Comparison of ENCODE assay signal across 18 cellular contexts in genomic region chr6:223763-224162, GRCh38.
DNase-seq lines count a peak whose midpoint lies in the region; ATAC-seq and TF ChIP-seq lines count a peak whose summit lies in the region.
"Had no signal": no experiment of that assay in that cellular context is flagged by ENCODE, and none has a peak within 500 bp of the region (broad histone marks: within the 10 kb centered on the region; RNA-seq: fewer than 3 reads in every experiment).

No MANE protein-coding gene starts in this region.

- CTCF ChIA-PET in activated CD8-positive, alpha-beta T cell treated with anti-CD3 and anti-CD28 coated beads for 36 hours (lab: Charles Lee), result interaction anchor here (0.9 to 4.5 kb wide), 7 partner anchors 11 to 164 kb away, joined by 3 to 30 read pairs (median 4); no protein-coding TSS in a partner anchor

- H3K27ac ChIP-seq in fibroblast of lung (ENCODE audit: insufficient read depth, low read length), result no peak overlapping the region
- H3K27ac ChIP-seq in left ventricle myocardium inferior (replicated peaks), result no peak overlapping the region
- H3K27ac ChIP-seq: 22Rv1, neutrophil, SJSA1, tibial artery, WERI-Rb-1 had no signal

- no peak for ATAC-seq in activated CD8-positive, alpha-beta T cell treated with anti-CD3 and anti-CD28 coated beads for 36 hours

- no peak overlapping the region for H3K9ac ChIP-seq in fibroblast of lung (ENCODE audit: insufficient read depth, low read length)

- H3K4me1 ChIP-seq in fibroblast of lung (ENCODE audit: control insufficient read depth, extremely low read depth, insufficient read depth, low read length) (no peaks in the 10 kb centered on the region), left ventricle myocardium inferior (peaks cover 10% of the 10 kb centered on the region)
- H3K4me1 ChIP-seq: tibial artery had no signal

- H3K36me3 ChIP-seq in fibroblast of lung (ENCODE audit: control insufficient read depth, insufficient read depth, low read length) (no peaks in the 10 kb centered on the region), left ventricle myocardium inferior (no peaks in the 10 kb centered on the region)
- H3K36me3 ChIP-seq: esophagus squamous epithelium, neutrophil, SJSA1, tibial artery, WERI-Rb-1 had no signal

- no peaks in the 10 kb centered on the region for H3K79me2 ChIP-seq in fibroblast of lung (ENCODE audit: control insufficient read depth, insufficient read depth, low read length)

- H3K36me3 Mint-ChIP-seq in activated CD8-positive, alpha-beta T cell treated with anti-CD3 and anti-CD28 coated beads for 36 hours (ENCODE audit: low read depth), result no peaks in the 10 kb centered on the region
- H3K36me3 Mint-ChIP-seq: memory B cell had no signal

- DNase-seq in DMS53 (lab: John Stamatoyannopoulos, UW), result peak; percentile 23
- no peak for DNase-seq in DMS53 treated with DMSO at 0.1 percent for 48 hours (lab: John Stamatoyannopoulos, UW; ENCODE audit: unreplicated experiment)
- peak; percentile 39 for DNase-seq in ELR (ENCODE audit: low read depth)
- peak; percentile 59 for DNase-seq in activated CD8-positive, alpha-beta T cell treated with anti-CD3 and anti-CD28 coated beads for 36 hours
- DNase-seq in fibroblast of lung (ENCODE audit: low read depth in 2 of 2), result peak; percentile 28 to 47
- no peak for DNase-seq in COLO668 (lab: John Stamatoyannopoulos, UW; ENCODE audit: unreplicated experiment)
- no peak for DNase-seq in C1 segment of cervical spinal cord (lab: John Stamatoyannopoulos, UW)
- DNase-seq in left ventricle myocardium inferior, result no peak
- DNase-seq: activated naive CD8-positive, alpha-beta T cell treated with anti-CD3 and anti-CD28 coated beads, Interleukin-2, amount 10 ng/mL, durations not matched to agents 7 days and 5 days; COR-L47; esophagus squamous epithelium; NCI-H1436; tibial artery; WERI-Rb-1 had no signal

- no peak overlapping the region for H3K4me3 Mint-ChIP-seq in activated CD8-positive, alpha-beta T cell treated with anti-CD3 and anti-CD28 coated beads for 36 hours
- H3K4me3 Mint-ChIP-seq: activated naive CD8-positive, alpha-beta T cell treated with anti-CD3 and anti-CD28 coated beads, Interleukin-2, amount 10 ng/mL, durations not matched to agents 7 days and 5 days; memory B cell had no signal

- no peak overlapping the region for H3K27ac Mint-ChIP-seq in activated CD8-positive, alpha-beta T cell treated with anti-CD3 and anti-CD28 coated beads for 36 hours
- H3K27ac Mint-ChIP-seq: memory B cell had no signal

- no peaks in the 10 kb centered on the region for H3K27me3 Mint-ChIP-seq in activated CD8-positive, alpha-beta T cell treated with anti-CD3 and anti-CD28 coated beads for 36 hours
- H3K27me3 Mint-ChIP-seq: activated naive CD8-positive, alpha-beta T cell treated with anti-CD3 and anti-CD28 coated beads, Interleukin-2, amount 10 ng/mL, durations not matched to agents 7 days and 5 days; memory B cell had no signal

- intact Hi-C loops in activated CD8-positive, alpha-beta T cell treated with anti-CD3 and anti-CD28 coated beads for 36 hours (cut with micrococcal nuclease), result loop anchor here (2.0 kb wide), 1 partner anchor 35 kb away; no protein-coding TSS in a partner anchor
- intact Hi-C loops in left ventricle myocardium inferior (cut with micrococcal nuclease), result no loop called here

- H3K9me3 ChIP-seq in fibroblast of lung (ENCODE audit: control insufficient read depth, insufficient read depth, low read depth, low read length) (no peaks in the 10 kb centered on the region), left ventricle myocardium inferior (replicated peaks) (no peaks in the 10 kb centered on the region)
- H3K9me3 ChIP-seq: esophagus squamous epithelium, neutrophil, SJSA1, tibial artery had no signal

- H3K4me1 Mint-ChIP-seq in activated CD8-positive, alpha-beta T cell treated with anti-CD3 and anti-CD28 coated beads for 36 hours (ENCODE audit: low read depth), result peaks cover 70% of the 10 kb centered on the region

- no peak overlapping the region for H3K4me2 ChIP-seq in fibroblast of lung (ENCODE audit: extremely low read depth, insufficient read depth, low read length)

- no peaks in the 10 kb centered on the region for H4K20me1 ChIP-seq in fibroblast of lung (ENCODE audit: control insufficient read depth, extremely low read depth, insufficient read depth, low read length)

- H3K4me3 ChIP-seq in fibroblast of lung (replicated peaks in 1 of 4; ENCODE audit: control extremely low read depth in 1 of 4, insufficient read depth in 1 of 4, low read depth in 3 of 4, low read length in 4 of 4) (no peak overlapping the region), left ventricle myocardium inferior (no peak overlapping the region)
- H3K4me3 ChIP-seq: esophagus squamous epithelium, SJSA1, tibial artery had no signal

- no peaks in the 10 kb centered on the region for H3K9me3 Mint-ChIP-seq in activated CD8-positive, alpha-beta T cell treated with anti-CD3 and anti-CD28 coated beads for 36 hours
- H3K9me3 Mint-ChIP-seq: memory B cell had no signal

- H3K27me3 ChIP-seq in fibroblast of lung (ENCODE audit: control insufficient read depth, insufficient read depth, low read length) (no peaks in the 10 kb centered on the region), left ventricle myocardium inferior (ENCODE audit: low read depth) (peaks cover 27% of the 10 kb centered on the region)

- TF ChIP-seq CTCF in activated CD8-positive, alpha-beta T cell treated with anti-CD3 and anti-CD28 coated beads for 36 hours (IDR thresholded peaks at IDR 0.05), result no peak
- TF ChIP-seq CTCF in fibroblast of lung (conservative IDR thresholded peaks at IDR 0.05 in 1 of 2, IDR thresholded peaks at IDR 0.05 in 1 of 2; ENCODE audit: low read depth in 1 of 2, low read length in 2 of 2) (no peak), left ventricle myocardium inferior (IDR thresholded peaks at IDR 0.05; ENCODE audit: borderline replicate concordance) (no peak)

- H2AFZ ChIP-seq in fibroblast of lung (ENCODE audit: low read length), result no peak overlapping the region

- POLR2A ChIA-PET in activated CD8-positive, alpha-beta T cell treated with anti-CD3 and anti-CD28 coated beads for 36 hours (lab: Charles Lee), result interaction anchor here (1.0 to 8.5 kb wide), 8 partner anchors 8 to 261 kb away, joined by 3 to 53 read pairs (median 8); partner anchors contain the start of genes DUSP22 and IRF4

Comparison
In these comparisons a context has a peak if more than half of its experiments do, and no peak if none do; other contexts are left out.
1. DNase-seq: peak in DMS53 (single experiment), ELR (single experiment), activated CD8-positive, alpha-beta T cell treated with anti-CD3 and anti-CD28 coated beads for 36 hours (single experiment) and fibroblast of lung (2 of 2); none in DMS53 treated with DMSO at 0.1 percent for 48 hours (single experiment), COLO668 (single experiment), C1 segment of cervical spinal cord (0 of 14) and left ventricle myocardium inferior (single experiment).